10 cellular contexts compared by ENCODE assay signal in the genomic region with DNA sequence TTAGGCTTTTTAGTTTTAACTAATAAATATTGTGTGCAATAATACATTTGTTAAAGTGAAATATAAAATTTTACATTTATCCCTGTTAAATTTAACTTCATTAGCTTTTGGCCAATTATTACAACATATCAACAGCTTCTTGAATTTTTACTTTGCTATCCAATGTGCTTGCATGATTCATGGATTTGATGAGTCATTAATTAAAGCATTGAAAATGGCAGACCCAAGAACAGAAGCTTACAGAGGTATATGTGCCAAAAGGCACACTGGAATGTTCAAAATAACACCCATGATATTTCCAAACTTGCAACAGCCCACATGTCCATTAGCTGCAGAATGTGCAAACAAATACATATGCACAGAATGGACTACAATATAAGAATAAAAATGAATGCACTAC.
"Had no signal": no experiment of that assay in that cellular context is flagged by ENCODE, and none has a peak within 500 bp of the region (broad histone marks: within the 10 kb centered on the region; RNA-seq: fewer than 3 reads in every experiment).

No MANE protein-coding gene starts in this region.

- H3K4me3 ChIP-seq: tibial artery had no signal

- H3K4me1 ChIP-seq: tibial artery had no signal

- ATAC-seq: activated naive CD4-positive, alpha-beta T cell treated with anti-CD3 and anti-CD28 coated beads, Interleukin-2, amount 50 U/mL, for 72 hours; natural killer cell treated with Interleukin-12 subunit alpha and Interleukin-12 subunit beta and Interleukin-15 and Interleukin-18, amount 100 ng/mL, for 72 hours; right cardiac atrium; stimulated activated memory B cell treated with anti-CD40 and anti-IgM and Interleukin-4, amounts not matched to agents 10 μg/mL and 1 μg/mL and 100 μg/mL, for 72 hours had no signal

- H3K27ac ChIP-seq: tibial artery had no signal

- FAIRE-seq: colon had no signal

- H3K9me3 ChIP-seq: tibial artery had no signal

- H3K27me3 ChIP-seq: tibial artery had no signal

- DNase-seq: activated CD4-positive, CD25-positive, alpha-beta regulatory T cell; activated effector memory CD4-positive, alpha-beta T cell treated with anti-CD3 and anti-CD28 coated beads, Interleukin-2, amount 50 U/mL, for 16 hours; immature natural killer cell; nucleus accumbens; right cardiac atrium; tibial artery had no signal

- H3K36me3 ChIP-seq: tibial artery had no signal
